Comparison of ENCODE assay signal across 8 cellular contexts in the genomic region with DNA sequence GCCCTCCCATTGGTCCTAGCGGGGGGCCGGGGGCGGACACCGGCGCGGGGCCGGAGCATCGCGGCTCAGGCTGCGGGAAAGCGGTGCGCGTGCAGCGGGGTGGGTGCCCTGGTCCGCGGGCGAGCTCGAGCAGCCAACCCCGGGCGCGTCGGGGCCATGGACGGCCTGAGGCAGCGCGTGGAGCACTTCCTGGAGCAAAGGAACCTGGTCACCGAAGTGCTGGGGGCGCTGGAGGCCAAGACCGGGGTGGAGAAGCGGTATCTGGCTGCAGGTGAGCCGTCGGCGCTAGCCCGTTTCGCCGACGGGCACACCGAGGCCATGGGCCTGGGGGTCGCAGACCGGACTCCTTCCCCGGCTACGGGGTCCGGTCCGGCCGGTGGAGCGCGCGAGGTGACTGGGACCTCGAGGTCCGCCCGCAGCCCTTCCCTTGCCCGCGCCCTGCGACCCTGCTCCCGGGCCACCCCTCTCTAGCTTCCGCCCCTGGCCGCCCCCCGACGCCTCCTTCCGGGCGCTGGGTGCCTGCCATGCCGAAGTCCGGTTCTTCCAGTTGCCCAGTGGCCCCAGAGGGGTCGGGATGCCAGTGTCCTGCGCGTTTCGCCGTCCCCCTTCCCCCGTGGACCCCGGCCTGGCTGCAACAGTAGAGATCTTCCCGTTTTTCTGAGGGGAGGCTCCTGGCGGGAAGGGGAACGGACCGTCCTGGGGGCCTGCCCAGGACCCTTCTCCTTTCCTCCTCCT. TPM values are rescaled to one million over a fixed set of nuclear protein-coding genes. Genes with fewer than 3 reads are reported as not detected.
DNase-seq lines count a peak whose midpoint lies in the region; ATAC-seq, FAIRE-seq and TF ChIP-seq lines count a peak whose summit lies in the region.

REEP6 (plus strand) TSS at position 68 of the 735 bp plus-strand sequence; CDS start at position 157, 89 bp downstream.

- peak; percentile 2 for ATAC-seq in GM18511 (IDR thresholded peaks at IDR 0.05; ENCODE audit: unreplicated experiment)
- no peak for ATAC-seq in sciatic nerve
- ATAC-seq in GM18873 (IDR thresholded peaks at IDR 0.05; ENCODE audit: low FRiP score, unreplicated experiment), result no peak
- ATAC-seq in HG03139 (IDR thresholded peaks at IDR 0.05; ENCODE audit: unreplicated experiment), result no peak

- FAIRE-seq in HTR-8/SVneo (lab: Jason Lieb, UNC), result no peak

- H3K27ac ChIP-seq in SJSA1, result no peak within 1 kb of the TSS

- TF ChIP-seq CTCF in fibroblast of the aortic adventitia (IDR thresholded peaks at IDR 0.05; ENCODE audit: insufficient read depth, low read length), result no peak

- H3K36me3 ChIP-seq in SJSA1, result no peaks in the 10 kb centered on the region; the same call in 1 of the 2 replicates

- no peak for DNase-seq in SJSA1 (ENCODE audit: low read depth in 1 of 2, low spot score in 2 of 2)
- DNase-seq in fibroblast of the aortic adventitia (ENCODE audit: low read depth), result no peak
- peak; percentile 70 for DNase-seq in sciatic nerve (ENCODE audit: low spot score)
- no peak for DNase-seq in HTR-8/SVneo (ENCODE audit: insufficient read length, low spot score)
- DNase-seq in dedifferentiated amniotic fluid mesenchymal stem cell (ENCODE audit: extremely low spot score), result no peak

- intact Hi-C loops in sciatic nerve (cut with DNase I), result no loop called here

- H3K4me1 ChIP-seq in SJSA1 (replicated peaks), result peaks cover 16% of the 10 kb centered on the region

- H3K9me3 ChIP-seq in SJSA1 (replicated peaks), result peaks cover 6% of the 10 kb centered on the region; the same call in 1 of the 2 replicates

- peak within 1 kb of the TSS; percentile 44 for H3K4me3 ChIP-seq in SJSA1
- H3K4me3 ChIP-seq in fibroblast of the aortic adventitia (ENCODE audit: low read depth, low read length), result peak within 1 kb of the TSS; percentile 74

- peaks cover 46% of the 10 kb centered on the region for H3K27me3 ChIP-seq in SJSA1 (replicated peaks)

RNA-seq across cellular contexts. Expression of gene REEP6, which starts in this region (rescaled TPM):
- total RNA-seq in SJSA1 (2014; rRNA removed; shearing (Covaris generic)), result 0.92 TPM in 1 of 2 replicates, not detected in the other
- 0.65 and 2.8 TPM in 2 replicates for total RNA-seq in fibroblast of the aortic adventitia (ENCODE audit: low replicate concordance)
- 3.9 TPM for total RNA-seq in sciatic nerve
